ENCODE assay signal across 8 cellular contexts in genomic region chr1:40450491-40451237, GRCh38. TPM values are rescaled to one million over a fixed set of nuclear protein-coding genes. Genes with fewer than 3 reads are reported as not detected.
DNase-seq lines count a peak whose midpoint lies in the region; ATAC-seq and TF ChIP-seq lines count a peak whose summit lies in the region.

No MANE protein-coding gene starts in this region.

- peak; percentile 33 for ATAC-seq in GM21619 (IDR thresholded peaks at IDR 0.05; ENCODE audit: unreplicated experiment)

- H3K79me2 ChIP-seq in Loucy (ENCODE audit: insufficient read depth, low read length) = peaks cover 6% of the 10 kb centered on the region

- H3K4me1 Mint-ChIP-seq in chondrocyte (ENCODE audit: low read depth) = peaks cover 22% of the 10 kb centered on the region

- peaks cover 38% of the 10 kb centered on the region for H3K36me3 Mint-ChIP-seq in chondrocyte (ENCODE audit: low read depth)

- TF ChIP-seq CTCF in Loucy (conservative IDR thresholded peaks at IDR 0.05; ENCODE audit: low read length) (no peak), chondrocyte (IDR thresholded peaks at IDR 0.05) (no peak), liver (IDR thresholded peaks at IDR 0.05; ENCODE audit: low read depth, low read length, missing input control) (no peak)

- peaks cover 37% of the 10 kb centered on the region for H3K9me3 Mint-ChIP-seq in chondrocyte (ENCODE audit: low read depth)

- no peaks in the 10 kb centered on the region for H3K27me3 ChIP-seq in Loucy (ENCODE audit: insufficient read depth, low read length, poor library complexity, severe bottlenecking)
- H3K27me3 ChIP-seq in liver (ENCODE audit: control insufficient read depth in 4 of 4, insufficient read depth in 4 of 4, low read length in 3 of 4) = no peaks in the 10 kb centered on the region

- peaks cover 25% of the 10 kb centered on the region for H3K4me1 ChIP-seq in Loucy (ENCODE audit: insufficient read depth, low read length, poor library complexity, severe bottlenecking)
- peaks cover 0 to 15% (median 7%) of the 10 kb centered on the region in 4 donors for H3K4me1 ChIP-seq in liver (ENCODE audit: control insufficient read depth in 4 of 4, insufficient read depth in 4 of 4, low read length in 3 of 4)

- H3F3A ChIP-seq in Loucy (ENCODE audit: low read depth) = no peaks in the 10 kb centered on the region

- H3K27ac Mint-ChIP-seq in chondrocyte (ENCODE audit: unreplicated experiment) = peak overlapping the region; percentile 98

- DNase-seq in DMS114 treated with DMSO at 0.1 percent for 48 hours (lab: John Stamatoyannopoulos, UW; ENCODE audit: unreplicated experiment) (peak; percentile 82), chondrocyte (ENCODE audit: low spot score) (no peak), NCI-H187 (lab: John Stamatoyannopoulos, UW) (no peak)
- peak; percentile 70 to 73 for DNase-seq in activated CD4-positive, alpha-beta T cell treated with anti-CD3 and anti-CD28 coated beads for 24 hours (ENCODE audit: low read depth in 2 of 2)
- DNase-seq in stimulated activated CD4-positive, alpha-beta T cell treated with anti-CD3 and anti-CD28 coated beads, Interleukin-4, amount 100 ng/mL, for 4 hours = peak; percentile 77 to 92

- H3K4me3 ChIP-seq in Loucy (ENCODE audit: low read length, poor library complexity, severe bottlenecking) (peak overlapping the region; percentile 83), liver (ENCODE audit: low read depth in 1 of 3, low read length in 3 of 3) (peak overlapping the region; percentile 50 to 78 (median 73))

- H3K4me2 ChIP-seq in Loucy (ENCODE audit: low read depth, low read length, poor library complexity, severe bottlenecking) = peak overlapping the region; percentile 78

- peak overlapping the region; percentile 87 for H3K4me3 Mint-ChIP-seq in chondrocyte (ENCODE audit: unreplicated experiment)

- no peaks in the 10 kb centered on the region for H3K36me3 ChIP-seq in Loucy (ENCODE audit: insufficient read depth, low read length)
- no peaks in the 10 kb centered on the region for H3K36me3 ChIP-seq in liver (ENCODE audit: control insufficient read depth in 4 of 4, insufficient read depth in 3 of 4, low read depth in 1 of 4, low read length in 3 of 4)

- no peaks in the 10 kb centered on the region for H3K9me2 ChIP-seq in Loucy (replicated peaks; ENCODE audit: low read depth, low read length)

- H3K27ac ChIP-seq in liver (ENCODE audit: low read depth in 1 of 2, low read length in 2 of 2) = peak overlapping the region; percentile 40 to 75

- no peaks in the 10 kb centered on the region for H4K20me1 ChIP-seq in Loucy (ENCODE audit: insufficient read depth, low read length, poor library complexity, severe bottlenecking)

- no peak for TF ChIP-seq RAD21 in liver (IDR thresholded peaks at IDR 0.05)

- H3K9me3 ChIP-seq in Loucy (ENCODE audit: insufficient read depth, low read depth, low read length) (0 out of 2 replicates have a peak, but pooled peaks cover 6% of the 10 kb centered on the region), liver (ENCODE audit: control insufficient read depth in 4 of 4, low read length in 3 of 4) (peaks cover 6 to 14% (median 8%) of the 10 kb centered on the region in 4 donors)

- peak overlapping the region; percentile 96 for H2AFZ ChIP-seq in Loucy (ENCODE audit: low read length)

- WGBS in liver = 28% methylated on average over 22 of the region's 22 CpGs

- no peaks in the 10 kb centered on the region for H3K27me3 Mint-ChIP-seq in chondrocyte (ENCODE audit: low read depth)

- H3K9ac ChIP-seq in Loucy (ENCODE audit: low read depth, low read length, poor library complexity, severe bottlenecking) = peak overlapping the region; percentile 76
- peak overlapping the region; percentile 8 to 60 for H3K9ac ChIP-seq in liver (ENCODE audit: low read depth in 1 of 2, low read length in 2 of 2)

TF ChIP-seq in liver, 16 proteins besides CTCF, POLR2A, EP300 and RAD21:
- no peak for TF ChIP-seq ATF3 (IDR thresholded peaks at IDR 0.05)
- TF ChIP-seq SP1 (IDR thresholded peaks at IDR 0.05) = no peak
- TF ChIP-seq EGR1 (IDR thresholded peaks at IDR 0.05; ENCODE audit: low read depth in 2 of 2) = no peak
- TF ChIP-seq REST (IDR thresholded peaks at IDR 0.05) = no peak

RNA-seq across cellular contexts. Expression of gene ZFP69B, which starts 0.4 kb away (rescaled TPM):
- total RNA-seq in chondrocyte (7.4 to 13.4 TPM (median 11.9 TPM) in 3 replicates), liver (under 1 TPM; 0.79 to 0.92 TPM)
- polyA plus RNA-seq in liver = under 1 TPM; 0.19 to 0.45 TPM

RNA-seq across cellular contexts. Expression of gene ZFP69, which starts 26.4 kb away (rescaled TPM):
- 4.5 to 4.9 TPM (median 4.5 TPM) in 3 replicates for total RNA-seq in chondrocyte
- 1 to 10 TPM; 1.3 to 1.9 TPM for total RNA-seq in liver
- polyA plus RNA-seq in liver = 1 to 10 TPM in 1 of 2 donors, under 1 TPM in 1; 0.96 to 1.2 TPM

RNA-seq across cellular contexts. Expression of gene EXO5, which starts 57.9 kb away (rescaled TPM):
- total RNA-seq in chondrocyte = 13.1 to 15.0 TPM (median 14.0 TPM) in 3 replicates
- 1 to 10 TPM; 6.6 to 9.2 TPM for total RNA-seq in liver
- 1 to 10 TPM; 3.5 to 4.1 TPM for polyA plus RNA-seq in liver

Comparison
In these comparisons a context has a peak if more than half of its experiments do, and no peak if none do; other contexts are left out.
1. DNase-seq: peak in DMS114 treated with DMSO at 0.1 percent for 48 hours (single experiment), activated CD4-positive, alpha-beta T cell treated with anti-CD3 and anti-CD28 coated beads for 24 hours (2 of 2) and stimulated activated CD4-positive, alpha-beta T cell treated with anti-CD3 and anti-CD28 coated beads, Interleukin-4, amount 100 ng/mL, for 4 hours (2 of 2); none in chondrocyte (single experiment) and NCI-H187 (0 of 2).